ENCODE assay signal across 8 cellular contexts in genomic region chr7:148084138-148084537, GRCh38.
A peak's percentile ranks its signal among the peaks of the same experiment; 100 is the strongest.
DNase-seq lines count a peak whose midpoint lies in the region; ATAC-seq, FAIRE-seq and TF ChIP-seq lines count a peak whose summit lies in the region.

No MANE protein-coding gene starts in this region.

- FAIRE-seq in GM12891 (lab: Jason Lieb, UNC): peak; percentile 33

- no peak overlapping the region for H2AK5ac ChIP-seq in IMR-90 (ENCODE audit: low read depth, low read length)

- no peak overlapping the region for H3K18ac ChIP-seq in IMR-90 (ENCODE audit: low read depth, low read length)

- no peak overlapping the region for H3K4me3 ChIP-seq in IMR-90 (ENCODE audit: insufficient read depth, low read depth, low read length)
- no peak overlapping the region for H3K4me3 ChIP-seq in NT2/D1 (ENCODE audit: insufficient read length, low read depth)
- H3K4me3 ChIP-seq in choroid plexus epithelial cell (ENCODE audit: low read depth, low read length): no peak overlapping the region
- H3K4me3 ChIP-seq in lung: no peak overlapping the region

- no CpG with 5 or more reads among the region's 3 CpGs for WGBS in IMR-90 (ENCODE audit: extremely low coverage in 2 of 2, insufficient read length in 1 of 2), 2 experiments
- WGBS in lung, 2 donors: 7 to 12% methylated on average over 3 of the region's 3 CpGs

- no peak overlapping the region for H4K91ac ChIP-seq in IMR-90 (ENCODE audit: insufficient read depth, low read depth, low read length)

- H3K4me1 ChIP-seq in IMR-90 (ENCODE audit: control insufficient read depth, insufficient read depth, low read length) (no peaks in the 10 kb centered on the region), NT2/D1 (ENCODE audit: insufficient read depth, insufficient read length) (no peaks in the 10 kb centered on the region), lung (ENCODE audit: control insufficient read depth in 2 of 2, insufficient read depth in 2 of 2, low read length in 2 of 2) (no peaks in the 10 kb centered on the region)

- BruUV-seq in IMR-90 (replicated peaks; lab: Mats Ljungman, UMichigan): no TSS peak

- POLR2A ChIA-PET in IMR-90 (lab: Charles Lee; ENCODE audit: unreplicated experiment): no interaction called here

- no peak overlapping the region for H2AFZ ChIP-seq in IMR-90 (replicated peaks; ENCODE audit: low read length, poor library complexity)

- H4K20me1 ChIP-seq in IMR-90 (ENCODE audit: insufficient read depth, low read length): no peaks in the 10 kb centered on the region

- intact Hi-C loops in IMR-90 (cut with micrococcal nuclease): loop anchor here (1.0 to 2.0 kb wide), 2 partner anchors 651 to 839 kb away; no protein-coding TSS in a partner anchor

- CTCF ChIA-PET in IMR-90 (lab: Yijun Ruan, JAX): no interaction called here

- no peak overlapping the region for H2BK15ac ChIP-seq in IMR-90 (ENCODE audit: low read depth, low read length)

- TF ChIP-seq POLR2A in GM12891 (IDR thresholded peaks at IDR 0.05; ENCODE audit: low read depth, low read length): no peak
- no peak for TF ChIP-seq POLR2A in IMR-90 (IDR thresholded peaks at IDR 0.05; ENCODE audit: low read depth, low read length)

- no peak overlapping the region for H2BK120ac ChIP-seq in IMR-90 (ENCODE audit: low read depth, low read length)

- peaks cover 4% of the 10 kb centered on the region; the same call in 1 of the 2 replicates for H3K9me3 ChIP-seq in IMR-90 (ENCODE audit: control insufficient read depth, insufficient read depth, low read length)
- no peaks in the 10 kb centered on the region for H3K9me3 ChIP-seq in NT2/D1 (ENCODE audit: insufficient read depth, low read length)
- peaks cover 0 to 4% of the 10 kb centered on the region in 2 donors for H3K9me3 ChIP-seq in lung (ENCODE audit: control insufficient read depth in 2 of 2, insufficient read depth in 1 of 2, low read length in 1 of 2)

- H3K9ac ChIP-seq in IMR-90 (ENCODE audit: low read depth, low read length) (no peak overlapping the region), NT2/D1 (ENCODE audit: insufficient read length, low read depth) (no peak overlapping the region)

- H3K27ac ChIP-seq in IMR-90 (ENCODE audit: insufficient read depth, low read length): no peak overlapping the region
- H3K27ac ChIP-seq in lung (ENCODE audit: low read depth in 1 of 2, low read length in 1 of 2): no peak overlapping the region

- DNase-seq in AG09319 (ENCODE audit: extremely low read depth, low read depth) (no peak), GM12891 (ENCODE audit: insufficient read length, low spot score) (no peak), IMR-90 (peak; percentile 19), NT2/D1 (ENCODE audit: low read depth, low spot score) (peak; percentile 49), choroid plexus epithelial cell (ENCODE audit: low read depth) (peak; percentile 70), lung (ENCODE audit: low spot score) (no peak), T-helper 9 cell (no peak)

- H2BK20ac ChIP-seq in IMR-90 (ENCODE audit: low read depth, low read length): no peak overlapping the region

- no peak overlapping the region for H4K8ac ChIP-seq in IMR-90 (ENCODE audit: low read depth in 2 of 2, low read length in 2 of 2)

- H3K36me3 ChIP-seq in IMR-90 (ENCODE audit: control insufficient read depth, insufficient read depth, low read length) (no peaks in the 10 kb centered on the region), NT2/D1 (ENCODE audit: insufficient read depth, insufficient read length, low read length) (no peaks in the 10 kb centered on the region), lung (ENCODE audit: control insufficient read depth in 2 of 2, insufficient read depth in 2 of 2, low read length in 2 of 2) (no peaks in the 10 kb centered on the region)

- no peak overlapping the region for H2BK5ac ChIP-seq in IMR-90 (ENCODE audit: low read depth, low read length, poor library complexity, severe bottlenecking)

- no peak overlapping the region for H2AK9ac ChIP-seq in IMR-90 (replicated peaks; ENCODE audit: low read depth, low read length, poor library complexity)

- no peaks in the 10 kb centered on the region for H3K9me1 ChIP-seq in IMR-90 (ENCODE audit: insufficient read depth, low read length)

- H3K4me2 ChIP-seq in IMR-90 (ENCODE audit: low read depth, low read length): no peak overlapping the region

- TF ChIP-seq RAD21 in IMR-90 (IDR thresholded peaks at IDR 0.05; ENCODE audit: low read length): peak; percentile 52

- TF ChIP-seq CTCF in AG09319 (IDR thresholded peaks at IDR 0.05; ENCODE audit: low read depth, low read length): peak; percentile 54
- TF ChIP-seq CTCF in IMR-90 (conservative IDR thresholded peaks at IDR 0.05; ENCODE audit: low read depth, low read length): peak; percentile 29; the same call in 1 of the 2 replicates
- peak; percentile 77 for TF ChIP-seq CTCF in choroid plexus epithelial cell (conservative IDR thresholded peaks at IDR 0.05; ENCODE audit: low read depth, low read length)
- TF ChIP-seq CTCF in lung (IDR thresholded peaks at IDR 0.05; ENCODE audit: control extremely low read depth, extremely low read depth): peak; percentile 12

- H4K5ac ChIP-seq in IMR-90 (ENCODE audit: low read depth, low read length): no peak overlapping the region

- H3K23ac ChIP-seq in IMR-90 (ENCODE audit: low read depth, low read length): no peak overlapping the region

- ATAC-seq in IMR-90 (ENCODE audit: low read depth) (peak; percentile 63), lung (ENCODE audit: insufficient read depth, low FRiP score) (no peak), HG03139 (IDR thresholded peaks at IDR 0.05; ENCODE audit: unreplicated experiment) (no peak)

- no peak overlapping the region for H3K56ac ChIP-seq in IMR-90 (ENCODE audit: extremely low read depth, insufficient read depth, low read length)

- H3K4ac ChIP-seq in IMR-90 (ENCODE audit: low read depth, low read length): no peak overlapping the region

- H3K79me1 ChIP-seq in IMR-90 (ENCODE audit: low read depth in 1 of 2, low read length in 2 of 2): no peaks in the 10 kb centered on the region

- dilution Hi-C loops in IMR-90 (cut with HindIII; ENCODE audit: low sequenced_read_pairs, unreplicated experiment): no loop called here

- H3K27me3 ChIP-seq in IMR-90 (ENCODE audit: control insufficient read depth, insufficient read depth, low read length) (no peaks in the 10 kb centered on the region), NT2/D1 (ENCODE audit: insufficient read depth, insufficient read length) (no peaks in the 10 kb centered on the region), lung (ENCODE audit: control insufficient read depth, insufficient read depth) (no peaks in the 10 kb centered on the region)

- in situ Hi-C loops in IMR-90 (cut with MboI; ENCODE audit: low sequenced_read_pairs): no loop called here

- no peak overlapping the region for H3K14ac ChIP-seq in IMR-90 (replicated peaks; ENCODE audit: low read depth, low read length)

TF ChIP-seq in GM12891, 5 proteins besides CTCF, POLR2A, EP300 and RAD21:
- TF ChIP-seq POU2F2 (IDR thresholded peaks at IDR 0.05; ENCODE audit: low read depth, low read length) (no peak), SPI1 (IDR thresholded peaks at IDR 0.05; ENCODE audit: low read depth, low read length) (no peak), TAF1 (IDR thresholded peaks at IDR 0.05; ENCODE audit: low read depth, low read length) (no peak), POLR2AphosphoS5 (IDR thresholded peaks at IDR 0.05; ENCODE audit: low read depth, low read length) (no peak), PAX5 (IDR thresholded peaks at IDR 0.05; ENCODE audit: insufficient read depth, low read length, severe bottlenecking) (no peak)

TF ChIP-seq in IMR-90, 13 proteins besides CTCF, POLR2A, EP300 and RAD21:
- peak; percentile 31 for TF ChIP-seq SMC3 (IDR thresholded peaks at IDR 0.05; ENCODE audit: low read depth, low read length)
- TF ChIP-seq MXI1 (IDR thresholded peaks at IDR 0.05; ENCODE audit: borderline replicate concordance, low read depth, low read length): no peak
TF ChIP-seq in IMR-90: peak in this region for 1.

Comparison
In these comparisons a context has a peak if more than half of its experiments do, and no peak if none do; other contexts are left out.
1. DNase-seq: peak in IMR-90 (single experiment), NT2/D1 (single experiment) and choroid plexus epithelial cell (single experiment); none in AG09319 (single experiment), GM12891 (single experiment), lung (single experiment) and T-helper 9 cell (single experiment).
2. CTCF ChIP-seq: peak in every context shown above with its lines; median percentile 77 in choroid plexus epithelial cell; 54 in AG09319; 29 in IMR-90; 12 in lung.